In the genomic region with DNA sequence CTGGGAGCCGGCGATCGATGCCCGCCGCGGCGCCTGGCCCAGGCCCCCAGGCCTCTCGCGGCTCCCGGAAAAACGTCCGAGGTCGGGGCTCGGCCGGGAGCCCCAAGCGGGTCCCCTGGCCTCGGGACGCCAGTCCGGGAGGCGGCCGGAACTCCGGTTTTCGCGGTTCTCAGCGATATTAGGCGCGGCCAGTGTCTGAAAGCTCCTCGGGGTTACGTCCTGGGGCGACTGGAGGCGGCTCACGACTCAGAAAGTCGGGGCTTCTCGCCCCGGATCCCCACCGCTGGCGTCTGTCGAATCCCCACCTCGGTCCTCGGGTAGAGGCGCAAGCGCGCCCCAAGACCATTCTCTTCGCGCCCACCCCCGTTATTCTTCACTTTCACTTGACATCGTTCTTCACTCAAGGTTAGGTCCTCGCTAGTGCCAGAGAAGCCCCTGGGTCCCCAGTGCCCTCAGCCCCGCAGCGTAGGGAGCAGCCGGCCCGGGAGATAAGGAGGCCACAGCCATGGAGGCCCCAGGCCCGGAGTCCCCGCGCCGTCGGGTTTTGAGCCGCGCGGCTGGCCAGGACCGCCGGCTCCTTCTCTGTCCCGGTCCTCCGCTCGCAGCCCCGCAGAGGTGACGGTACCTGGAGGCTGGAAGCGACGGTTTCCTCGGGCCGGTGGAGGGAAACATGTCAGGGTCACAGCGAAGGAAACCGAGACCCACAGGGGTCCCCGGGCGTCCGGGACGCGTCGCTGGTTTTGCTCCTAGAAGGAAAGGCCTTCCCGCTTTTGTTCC, we compare ENCODE assay signal across 1 cellular context.
A peak's percentile ranks its signal among the peaks of the same experiment; 100 is the strongest.
TF ChIP-seq lines count a peak whose summit lies in the region.

No MANE protein-coding gene starts in this region.

TF ChIP-seq in H1, 55 proteins besides CTCF, POLR2A, EP300 and RAD21:
- TF ChIP-seq SP2 (IDR thresholded peaks at IDR 0.05; ENCODE audit: low read length) (no peak), KDM5A (IDR thresholded peaks at IDR 0.05; ENCODE audit: low read length) (no peak), SIN3A (conservative IDR thresholded peaks at IDR 0.05 in 1 of 2, IDR thresholded peaks at IDR 0.05 in 1 of 2; ENCODE audit: low read depth in 1 of 2, low read length in 2 of 2) (0 out of 4 replicates have a peak, but pooled peaks of 1 of the 2 experiments have one; percentile 26), CEBPB (IDR thresholded peaks at IDR 0.05; ENCODE audit: low read depth, low read length) (no peak), HDAC6 (IDR thresholded peaks at IDR 0.05; ENCODE audit: low read depth, low read length) (no peak), RBBP5 (IDR thresholded peaks at IDR 0.05; ENCODE audit: borderline replicate concordance, low read depth, low read length) (peak; percentile 21; the same call in 1 of the 2 replicates), EZH2 (IDR thresholded peaks at IDR 0.05; ENCODE audit: low read depth, low read length, severe bottlenecking) (peak; percentile 97), SUZ12 (IDR thresholded peaks at IDR 0.05; ENCODE audit: low read length) (peak; percentile 98), CTBP2 (IDR thresholded peaks at IDR 0.05; ENCODE audit: borderline replicate concordance, insufficient read depth, insufficient read length, low read length) (peak; percentile 45), FOSL1 (IDR thresholded peaks at IDR 0.05; ENCODE audit: insufficient read depth, low read depth, low read length) (no peak), POU5F1 (IDR thresholded peaks at IDR 0.05; ENCODE audit: low read depth, low read length) (no peak), SAP30 (IDR thresholded peaks at IDR 0.05; ENCODE audit: insufficient read depth, insufficient replicate concordance, low read length) (no peak), KDM1A (IDR thresholded peaks at IDR 0.05; ENCODE audit: borderline replicate concordance, low read length) (peak; percentile 71; the same call in 1 of the 2 replicates), PHF8 (conservative IDR thresholded peaks at IDR 0.05; ENCODE audit: low read depth, low read length) (0 out of 2 replicates have a peak, but pooled peaks have one; percentile 8)
- TF ChIP-seq, protein P1, sequence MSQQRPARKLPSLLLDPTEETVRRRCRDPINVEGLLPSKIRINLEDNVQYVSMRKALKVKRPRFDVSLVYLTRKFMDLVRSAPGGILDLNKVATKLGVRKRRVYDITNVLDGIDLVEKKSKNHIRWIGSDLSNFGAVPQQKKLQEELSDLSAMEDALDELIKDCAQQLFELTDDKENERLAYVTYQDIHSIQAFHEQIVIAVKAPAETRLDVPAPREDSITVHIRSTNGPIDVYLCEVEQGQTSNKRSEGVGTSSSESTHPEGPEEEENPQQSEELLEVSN (IDR thresholded peaks at IDR 0.05): 0 out of 2 replicates have a peak, but pooled peaks have one; percentile 12
